Comparison of ENCODE assay signal across 15 cellular contexts in genomic region chr3:186381424-186382216, GRCh38. TPM values are rescaled to one million over a fixed set of nuclear protein-coding genes. Genes with fewer than 3 reads are reported as not detected.
A peak's percentile ranks its signal among the peaks of the same experiment; 100 is the strongest.
DNase-seq lines count a peak whose midpoint lies in the region; FAIRE-seq and TF ChIP-seq lines count a peak whose summit lies in the region.
"Had no signal": no experiment of that assay in that cellular context is flagged by ENCODE, and none has a peak within 500 bp of the region (broad histone marks: within the 10 kb centered on the region; RNA-seq: fewer than 3 reads in every experiment).

No MANE protein-coding gene starts in this region.

- peak overlapping the region; percentile 19 to 37 for H3K4me3 ChIP-seq in duodenal mucosa (ENCODE audit: low read depth in 1 of 2, low read length in 2 of 2)
- H3K4me3 ChIP-seq: PC-9 had no signal

- no peak for FAIRE-seq in GM12892 (lab: Jason Lieb, UNC)
- FAIRE-seq: A204.1 had no signal

- TF ChIP-seq POLR2A in GM12892 (IDR thresholded peaks at IDR 0.05; ENCODE audit: low read depth, low read length): no peak

- peaks cover 20 to 25% of the 10 kb centered on the region in 2 donors for H3K4me1 ChIP-seq in duodenal mucosa (ENCODE audit: control insufficient read depth in 1 of 2, insufficient read depth in 2 of 2, low read length in 2 of 2)

- no peak overlapping the region for H3K9ac ChIP-seq in duodenal mucosa (ENCODE audit: low read depth in 1 of 2, low read length in 2 of 2)

- DNase-seq in NCI-H2196 (lab: John Stamatoyannopoulos, UW; ENCODE audit: unreplicated experiment): peak; percentile 28
- no peak for DNase-seq in NCI-H2196 treated with DMSO at 0.1 percent for 48 hours (lab: John Stamatoyannopoulos, UW; ENCODE audit: unreplicated experiment)
- DNase-seq in NCI-H2227 treated with DMSO at 0.1 percent for 48 hours (lab: John Stamatoyannopoulos, UW): peak; percentile 52
- DNase-seq in renal cortical epithelial cell (ENCODE audit: low read depth): peak; percentile 34
- DNase-seq in cerebellum (ENCODE audit: low spot score): no peak
- DNase-seq in GM12892 (ENCODE audit: insufficient read length): no peak
- DNase-seq in T-helper 1 cell: no peak
- DNase-seq: activated CD8-positive, alpha-beta memory T cell treated with anti-CD3 and anti-CD28 coated beads for 24 hours; hippocampal formation; natural killer cell; PC-9; retina; stimulated activated CD4-positive, alpha-beta T cell treated with anti-CD3 and anti-CD28 coated beads, Interleukin-2, amount 100 ng/mL, for 24 hours had no signal

- H3K9me3 ChIP-seq in duodenal mucosa (ENCODE audit: control insufficient read depth in 1 of 2, low read length in 2 of 2): no peaks in the 10 kb centered on the region

- H3K27me3 ChIP-seq in duodenal mucosa (ENCODE audit: control insufficient read depth in 1 of 2, insufficient read depth in 2 of 2, low read length in 2 of 2): no peaks in the 10 kb centered on the region

- no peak overlapping the region for H3K27ac ChIP-seq in duodenal mucosa (ENCODE audit: low read depth, low read length)
- H3K27ac ChIP-seq: PC-9 had no signal

- no peaks in the 10 kb centered on the region for H3K36me3 ChIP-seq in duodenal mucosa (ENCODE audit: control insufficient read depth in 1 of 2, insufficient read depth in 2 of 2, low read length in 2 of 2)

RNA-seq across cellular contexts. Expression of gene DGKG, which starts 19.6 kb away (rescaled TPM):
- total RNA-seq in renal cortical epithelial cell: 0.15 and 6.8 TPM in 2 replicates
- 14.9 TPM for total RNA-seq in cerebellum
- polyA plus RNA-seq in GM12892 (2012; ENCODE audit: missing spikeins): 0.91 TPM

Comparison
In these comparisons a context has a peak if more than half of its experiments do, and no peak if none do; other contexts are left out.
1. DNase-seq: peak in NCI-H2196 (single experiment), NCI-H2227 treated with DMSO at 0.1 percent for 48 hours (single experiment) and renal cortical epithelial cell (single experiment); none in NCI-H2196 treated with DMSO at 0.1 percent for 48 hours (single experiment), cerebellum (single experiment), GM12892 (single experiment) and T-helper 1 cell (0 of 5).